Comparison of ENCODE assay signal across 9 cellular contexts in genomic region chr5:68378204-68378830, GRCh38.
DNase-seq lines count a peak whose midpoint lies in the region; ATAC-seq and TF ChIP-seq lines count a peak whose summit lies in the region.
"Had no signal": no experiment of that assay in that cellular context is flagged by ENCODE, and none has a peak within 500 bp of the region (broad histone marks: within the 10 kb centered on the region; RNA-seq: fewer than 3 reads in every experiment).

No MANE protein-coding gene starts in this region.

- H3K27me3 Mint-ChIP-seq in activated CD4-positive, alpha-beta T cell treated with anti-CD3 and anti-CD28 coated beads, Interleukin-2, amount 10 ng/mL, durations not matched to agents 7 days and 5 days: no peaks in the 10 kb centered on the region

- H3K27ac Mint-ChIP-seq in activated CD4-positive, alpha-beta T cell treated with anti-CD3 and anti-CD28 coated beads, Interleukin-2, amount 10 ng/mL, durations not matched to agents 7 days and 5 days: peak overlapping the region; percentile 82

- TF ChIP-seq CTCF in thoracic aorta (IDR thresholded peaks at IDR 0.05) (no peak), prostate gland (IDR thresholded peaks at IDR 0.05) (no peak), stomach (IDR thresholded peaks at IDR 0.05) (no peak)

- CTCF ChIA-PET in activated CD4-positive, alpha-beta T cell treated with anti-CD3 and anti-CD28 coated beads, Interleukin-2, amount 10 ng/mL, durations not matched to agents 7 days and 5 days (lab: Charles Lee): interaction anchor here (0.5 to 2.0 kb wide), 15 partner anchors 8 to 123 kb away, joined by 3 to 7 read pairs (median 4); no protein-coding TSS in a partner anchor

- peak overlapping the region; percentile 24 to 25 for H3K27ac ChIP-seq in thoracic aorta
- H3K27ac ChIP-seq in prostate gland: peak overlapping the region in 1 of 2 donors; percentile 3
- no peak overlapping the region for H3K27ac ChIP-seq in stomach

- TF ChIP-seq EP300 in stomach (IDR thresholded peaks at IDR 0.05): no peak

- H3K4me1 ChIP-seq in thoracic aorta (ENCODE audit: control insufficient read depth in 1 of 2, low read depth in 2 of 2) (peaks cover 21 to 85% of the 10 kb centered on the region in 2 donors), prostate gland (replicated peaks) (no peaks in the 10 kb centered on the region), stomach (peaks cover 4 to 42% (median 25%) of the 10 kb centered on the region in 4 donors)

- ATAC-seq in HG02763 (IDR thresholded peaks at IDR 0.05; ENCODE audit: unreplicated experiment): peak; percentile 75
- no peak for ATAC-seq in thoracic aorta (ENCODE audit: insufficient number of reproducible peaks, low FRiP score, low read depth)

- intact Hi-C loops in prostate gland (cut with DNase I): loop anchor here (2.0 kb wide), 1 partner anchor 90 kb away; no protein-coding TSS in a partner anchor
- intact Hi-C loops in stomach (cut with DNase I; ENCODE audit: low total_unique reads): no loop called here

- TF ChIP-seq POLR2A in prostate gland (IDR thresholded peaks at IDR 0.05) (no peak), stomach (IDR thresholded peaks at IDR 0.05) (no peak)

- H3K36me3 ChIP-seq in thoracic aorta (no peaks in the 10 kb centered on the region), prostate gland (no peaks in the 10 kb centered on the region), stomach (no peaks in the 10 kb centered on the region)

- DNase-seq in activated CD4-positive, alpha-beta T cell treated with anti-CD3 and anti-CD28 coated beads, Interleukin-2, amount 10 ng/mL, durations not matched to agents 7 days and 5 days: peak; percentile 44
- DNase-seq in activated CD4-positive, alpha-beta T cell treated with anti-CD3 and anti-CD28 coated beads for 4 hours: no peak
- DNase-seq in NCI-H187 treated with DMSO at 0.1 percent for 48 hours (lab: John Stamatoyannopoulos, UW) (peak; percentile 74), thoracic aorta (ENCODE audit: low spot score) (no peak), GM19238 (ENCODE audit: insufficient read length, low spot score) (no peak), prostate gland (ENCODE audit: low spot score) (no peak), stomach (no peak)
- DNase-seq: NCI-H510A had no signal

- H3K4me3 ChIP-seq in thoracic aorta: no peak overlapping the region
- no peak overlapping the region for H3K4me3 ChIP-seq in prostate gland
- H3K4me3 ChIP-seq in stomach: no peak overlapping the region

- H3K4me1 Mint-ChIP-seq in activated CD4-positive, alpha-beta T cell treated with anti-CD3 and anti-CD28 coated beads, Interleukin-2, amount 10 ng/mL, durations not matched to agents 7 days and 5 days: peaks cover 60% of the 10 kb centered on the region

- H3K27me3 ChIP-seq in thoracic aorta (replicated peaks; ENCODE audit: insufficient read depth) (no peaks in the 10 kb centered on the region), prostate gland (replicated peaks; ENCODE audit: insufficient read depth) (no peaks in the 10 kb centered on the region), stomach (no peaks in the 10 kb centered on the region)

- peak overlapping the region; percentile 28 for H3K4me3 Mint-ChIP-seq in activated CD4-positive, alpha-beta T cell treated with anti-CD3 and anti-CD28 coated beads, Interleukin-2, amount 10 ng/mL, durations not matched to agents 7 days and 5 days

- peaks cover 19% of the 10 kb centered on the region for H3K9me3 Mint-ChIP-seq in activated CD4-positive, alpha-beta T cell treated with anti-CD3 and anti-CD28 coated beads, Interleukin-2, amount 10 ng/mL, durations not matched to agents 7 days and 5 days

- POLR2A ChIA-PET in activated CD4-positive, alpha-beta T cell treated with anti-CD3 and anti-CD28 coated beads, Interleukin-2, amount 10 ng/mL, durations not matched to agents 7 days and 5 days (lab: Charles Lee): no interaction called here

- no peaks in the 10 kb centered on the region for H3K9me3 ChIP-seq in thoracic aorta
- H3K9me3 ChIP-seq in prostate gland: no peaks in the 10 kb centered on the region
- H3K9me3 ChIP-seq in stomach: no peaks in the 10 kb centered on the region

- H3K36me3 Mint-ChIP-seq in activated CD4-positive, alpha-beta T cell treated with anti-CD3 and anti-CD28 coated beads, Interleukin-2, amount 10 ng/mL, durations not matched to agents 7 days and 5 days (ENCODE audit: low read depth): peaks cover 8% of the 10 kb centered on the region

- 56% methylated on average over 3 of the region's 3 CpGs for WGBS in prostate gland
- WGBS in stomach, 5 donors: 69 to 82% (median 81%) methylated on average over 3 of the region's 3 CpGs

Comparison
In these comparisons a context has a peak if more than half of its experiments do, and no peak if none do; other contexts are left out.
1. DNase-seq: peak in activated CD4-positive, alpha-beta T cell treated with anti-CD3 and anti-CD28 coated beads, Interleukin-2, amount 10 ng/mL, durations not matched to agents 7 days and 5 days (single experiment) and NCI-H187 treated with DMSO at 0.1 percent for 48 hours (single experiment); none in activated CD4-positive, alpha-beta T cell treated with anti-CD3 and anti-CD28 coated beads for 4 hours (0 of 2), thoracic aorta (single experiment), GM19238 (single experiment), prostate gland (single experiment) and stomach (single experiment).
2. H3K27ac ChIP-seq: peak in thoracic aorta (2 of 2); none in stomach (0 of 5).